Comparison of ENCODE assay signal across 1 cellular context in genomic region chr3:70849911-70850699, GRCh38.
TF ChIP-seq lines count a peak whose summit lies in the region.

No MANE protein-coding gene starts in this region.

TF ChIP-seq in WTC11, 78 proteins besides CTCF, POLR2A, EP300 and RAD21 (continued from another document):
- TF ChIP-seq HMGXB4 (CRISPR knock-in tag; IDR thresholded peaks at IDR 0.05) (no peak), ZNF671 (CRISPR knock-in tag; IDR thresholded peaks at IDR 0.05) (no peak)
- TF ChIP-seq, protein P1, sequence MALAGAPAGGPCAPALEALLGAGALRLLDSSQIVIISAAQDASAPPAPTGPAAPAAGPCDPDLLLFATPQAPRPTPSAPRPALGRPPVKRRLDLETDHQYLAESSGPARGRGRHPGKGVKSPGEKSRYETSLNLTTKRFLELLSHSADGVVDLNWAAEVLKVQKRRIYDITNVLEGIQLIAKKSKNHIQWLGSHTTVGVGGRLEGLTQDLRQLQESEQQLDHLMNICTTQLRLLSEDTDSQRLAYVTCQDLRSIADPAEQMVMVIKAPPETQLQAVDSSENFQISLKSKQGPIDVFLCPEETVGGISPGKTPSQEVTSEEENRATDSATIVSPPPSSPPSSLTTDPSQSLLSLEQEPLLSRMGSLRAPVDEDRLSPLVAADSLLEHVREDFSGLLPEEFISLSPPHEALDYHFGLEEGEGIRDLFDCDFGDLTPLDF (CRISPR knock-in tag; IDR thresholded peaks at IDR 0.05) = no peak
